9 cellular contexts compared by ENCODE assay signal in the genomic region with DNA sequence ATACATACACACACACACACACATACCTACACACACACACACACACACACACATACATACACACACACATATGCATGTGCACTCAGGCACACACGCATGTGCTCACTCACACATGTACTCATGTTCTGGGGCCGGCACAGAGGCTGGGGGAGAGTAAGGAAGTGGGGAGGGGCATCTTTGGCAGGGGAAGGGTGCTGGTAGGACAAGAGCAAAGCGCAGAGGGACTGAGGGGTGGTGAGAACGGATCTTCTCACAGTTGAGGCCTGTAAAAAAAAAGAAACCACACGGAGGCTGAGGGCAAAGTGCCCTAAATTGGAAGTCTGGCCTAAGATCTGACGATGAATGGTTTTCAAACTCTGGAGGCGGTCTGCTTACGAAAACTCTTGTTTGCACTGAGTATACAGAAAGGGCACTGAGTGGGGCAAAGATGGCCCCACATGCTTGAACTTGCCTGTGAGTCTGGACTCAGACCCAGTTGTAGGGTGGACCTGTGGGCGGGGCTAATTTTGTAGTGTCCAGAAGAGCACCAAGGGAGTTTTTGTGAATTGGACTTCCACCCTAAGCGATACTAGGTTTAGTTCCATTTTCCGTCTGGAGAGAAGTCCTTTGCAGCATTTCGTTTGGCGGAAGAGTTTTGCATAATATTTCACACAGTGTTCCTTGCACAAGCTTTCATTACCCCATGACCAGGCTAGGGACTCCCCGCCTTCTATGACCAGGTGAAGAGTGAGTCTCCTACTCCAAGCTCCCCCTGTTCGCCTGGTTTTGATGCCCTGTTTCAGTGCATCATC.
DNase-seq lines count a peak whose midpoint lies in the region; ATAC-seq and TF ChIP-seq lines count a peak whose summit lies in the region.
"Had no signal": no experiment of that assay in that cellular context is flagged by ENCODE, and none has a peak within 500 bp of the region (broad histone marks: within the 10 kb centered on the region; RNA-seq: fewer than 3 reads in every experiment).

No MANE protein-coding gene starts in this region.

- H3K27ac Mint-ChIP-seq in HFFc6 (peak overlapping the region; percentile 30), neural crest cell (ENCODE audit: unreplicated experiment) (peak overlapping the region; percentile 10)

- peaks cover 11% of the 10 kb centered on the region for H3K36me3 Mint-ChIP-seq in HFFc6 (ENCODE audit: low read depth)
- no peaks in the 10 kb centered on the region for H3K36me3 Mint-ChIP-seq in neural crest cell (ENCODE audit: low read depth)

- H3K9me3 ChIP-seq in Peyer's patch: no peaks in the 10 kb centered on the region

- DNase-seq in HFFc6: no peak
- DNase-seq in Peyer's patch: peak in 2 of 3 donors; percentile 59 to 62
- DNase-seq in neural crest cell (ENCODE audit: low read depth, low spot score): no peak
- no peak for DNase-seq in anterior cingulate cortex (lab: John Stamatoyannopoulos, UW)
- DNase-seq in NCI-H1694 (lab: John Stamatoyannopoulos, UW): no peak
- DNase-seq in NCI-H526 (lab: John Stamatoyannopoulos, UW): no peak

- TF ChIP-seq POLR2A in Peyer's patch (IDR thresholded peaks at IDR 0.05): no peak

- peak; percentile 65 for ATAC-seq in GM18858 (IDR thresholded peaks at IDR 0.05; ENCODE audit: unreplicated experiment)
- no peak; the same call in 2 of the 3 replicates for ATAC-seq in SK-N-SH treated with all-trans-retinoic acid at 6 μM for 48 hours

- H3K27me3 Mint-ChIP-seq in HFFc6 (ENCODE audit: insufficient read depth) (peaks cover 1% of the 10 kb centered on the region; the same call in 1 of the 2 replicates), neural crest cell (ENCODE audit: low read depth) (no peaks in the 10 kb centered on the region)

- no peaks in the 10 kb centered on the region for H3K4me1 ChIP-seq in Peyer's patch

- H3K4me1 Mint-ChIP-seq in HFFc6 (ENCODE audit: low read depth) (peaks cover 62% of the 10 kb centered on the region), neural crest cell (peaks cover 29% of the 10 kb centered on the region)

- H3K36me3 ChIP-seq in Peyer's patch: no peaks in the 10 kb centered on the region

- H3K27ac ChIP-seq in Peyer's patch: peak overlapping the region in 2 of 4 donors; percentile 3 to 65

- H3K4me3 Mint-ChIP-seq in HFFc6: no peak overlapping the region
- no peak overlapping the region for H3K4me3 Mint-ChIP-seq in neural crest cell

- H3K27me3 ChIP-seq in Peyer's patch: no peaks in the 10 kb centered on the region

- H3K9me3 Mint-ChIP-seq in HFFc6: peaks cover 3% of the 10 kb centered on the region; the same call in 1 of the 2 replicates
- no peaks in the 10 kb centered on the region for H3K9me3 Mint-ChIP-seq in neural crest cell

- TF ChIP-seq CTCF in HFFc6 (IDR thresholded peaks at IDR 0.05): no peak
- TF ChIP-seq CTCF in Peyer's patch (IDR thresholded peaks at IDR 0.05): no peak
- no peak for TF ChIP-seq CTCF in neural crest cell (conservative IDR thresholded peaks at IDR 0.05)

- H3K4me3 ChIP-seq in Peyer's patch: no peak overlapping the region
- H3K4me3 ChIP-seq: skin epidermis had no signal

TF ChIP-seq in SK-N-SH treated with all-trans-retinoic acid at 6 μM for 48 hours, 23 proteins besides CTCF, POLR2A, EP300 and RAD21:
- TF ChIP-seq TOX (CRISPR knock-in tag; IDR thresholded peaks at IDR 0.05; ENCODE audit: borderline replicate concordance) (no peak), OSR1 (CRISPR knock-in tag; IDR thresholded peaks at IDR 0.05) (no peak), GLIS3 (CRISPR knock-in tag; IDR thresholded peaks at IDR 0.05) (no peak), TCF4 (CRISPR knock-in tag; IDR thresholded peaks at IDR 0.05; ENCODE audit: borderline replicate concordance) (no peak), ZC3H10 (CRISPR knock-in tag; IDR thresholded peaks at IDR 0.05) (no peak)
- TF ChIP-seq, protein P1, sequence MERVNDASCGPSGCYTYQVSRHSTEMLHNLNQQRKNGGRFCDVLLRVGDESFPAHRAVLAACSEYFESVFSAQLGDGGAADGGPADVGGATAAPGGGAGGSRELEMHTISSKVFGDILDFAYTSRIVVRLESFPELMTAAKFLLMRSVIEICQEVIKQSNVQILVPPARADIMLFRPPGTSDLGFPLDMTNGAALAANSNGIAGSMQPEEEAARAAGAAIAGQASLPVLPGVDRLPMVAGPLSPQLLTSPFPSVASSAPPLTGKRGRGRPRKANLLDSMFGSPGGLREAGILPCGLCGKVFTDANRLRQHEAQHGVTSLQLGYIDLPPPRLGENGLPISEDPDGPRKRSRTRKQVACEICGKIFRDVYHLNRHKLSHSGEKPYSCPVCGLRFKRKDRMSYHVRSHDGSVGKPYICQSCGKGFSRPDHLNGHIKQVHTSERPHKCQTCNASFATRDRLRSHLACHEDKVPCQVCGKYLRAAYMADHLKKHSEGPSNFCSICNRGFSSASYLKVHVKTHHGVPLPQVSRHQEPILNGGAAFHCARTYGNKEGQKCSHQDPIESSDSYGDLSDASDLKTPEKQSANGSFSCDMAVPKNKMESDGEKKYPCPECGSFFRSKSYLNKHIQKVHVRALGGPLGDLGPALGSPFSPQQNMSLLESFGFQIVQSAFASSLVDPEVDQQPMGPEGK (CRISPR knock-in tag; IDR thresholded peaks at IDR 0.05; ENCODE audit: borderline replicate concordance): no peak

Comparison
In these comparisons a context has a peak if more than half of its experiments do, and no peak if none do; other contexts are left out.
1. DNase-seq: peak in Peyer's patch (2 of 3); none in HFFc6 (single experiment), neural crest cell (single experiment), anterior cingulate cortex (0 of 58), NCI-H1694 (single experiment) and NCI-H526 (0 of 2).